Comparison of ENCODE assay signal across 1 cellular context in genomic region chr5:140400730-140401361, GRCh38.
TF ChIP-seq lines count a peak whose summit lies in the region.

No MANE protein-coding gene starts in this region.

TF ChIP-seq in WTC11, 78 proteins besides CTCF, POLR2A, EP300 and RAD21 (continued from another document and continues in another):
- TF ChIP-seq E2F5 (CRISPR knock-in tag; IDR thresholded peaks at IDR 0.05) = 0 out of 2 replicates have a peak, but pooled peaks have one; percentile 55
- TF ChIP-seq ERG (CRISPR knock-in tag; IDR thresholded peaks at IDR 0.05) = no peak
- TF ChIP-seq NR2C2 (CRISPR knock-in tag; IDR thresholded peaks at IDR 0.05) = peak; percentile 59
- TF ChIP-seq ZBTB43 (CRISPR knock-in tag; IDR thresholded peaks at IDR 0.05) = peak; percentile 96
- TF ChIP-seq NFE2L1 (CRISPR knock-in tag; IDR thresholded peaks at IDR 0.05) = peak; percentile 95
- TF ChIP-seq ELF4 (CRISPR knock-in tag; IDR thresholded peaks at IDR 0.05; ENCODE audit: low read depth) = 0 out of 2 replicates have a peak, but pooled peaks have one; percentile 59
- peak; percentile 94 for TF ChIP-seq MYBL2 (CRISPR knock-in tag; IDR thresholded peaks at IDR 0.05)
- peak; percentile 67; the same call in 1 of the 2 replicates for TF ChIP-seq USF1 (CRISPR knock-in tag; IDR thresholded peaks at IDR 0.05)
- peak; percentile 92; the same call in 1 of the 2 replicates for TF ChIP-seq TP53 (CRISPR knock-in tag; IDR thresholded peaks at IDR 0.05)
- no peak for TF ChIP-seq ZMAT4 (CRISPR knock-in tag; IDR thresholded peaks at IDR 0.05)
- TF ChIP-seq ZBTB21 (CRISPR knock-in tag; IDR thresholded peaks at IDR 0.05; ENCODE audit: borderline replicate concordance) = peak; percentile 84; the same call in 1 of the 2 replicates
- peak; percentile 68; the same call in 1 of the 2 replicates for TF ChIP-seq ATF2 (CRISPR knock-in tag; IDR thresholded peaks at IDR 0.05; ENCODE audit: borderline replicate concordance, low read depth)
- peak; percentile 99 for TF ChIP-seq ARID4B (CRISPR knock-in tag; IDR thresholded peaks at IDR 0.05; ENCODE audit: borderline replicate concordance)
- TF ChIP-seq ZNF512 (CRISPR knock-in tag; IDR thresholded peaks at IDR 0.05; ENCODE audit: borderline replicate concordance) = 0 out of 2 replicates have a peak, but pooled peaks have one; percentile 58
- peak; percentile 90 for TF ChIP-seq ZNF121 (CRISPR knock-in tag; IDR thresholded peaks at IDR 0.05)
- peak; percentile 97 for TF ChIP-seq TCF7 (CRISPR knock-in tag; IDR thresholded peaks at IDR 0.05; ENCODE audit: low read depth)
- TF ChIP-seq IRF2 (CRISPR knock-in tag; IDR thresholded peaks at IDR 0.05; ENCODE audit: borderline replicate concordance, low read depth) = peak; percentile 61; the same call in 1 of the 2 replicates
- TF ChIP-seq ZNF281 (CRISPR knock-in tag; IDR thresholded peaks at IDR 0.05) = peak; percentile 85; the same call in 1 of the 2 replicates
- TF ChIP-seq FOXP1 (CRISPR knock-in tag; IDR thresholded peaks at IDR 0.05; ENCODE audit: borderline replicate concordance) = peak; percentile 98
- TF ChIP-seq USF2 (CRISPR knock-in tag; IDR thresholded peaks at IDR 0.05) = no peak
- peak; percentile 86 for TF ChIP-seq MAX (CRISPR knock-in tag; IDR thresholded peaks at IDR 0.05)
- peak; percentile 84 for TF ChIP-seq E2F4 (CRISPR knock-in tag; IDR thresholded peaks at IDR 0.05; ENCODE audit: borderline replicate concordance, low read depth)
- peak; percentile 82; the same call in 1 of the 2 replicates for TF ChIP-seq E2F1 (CRISPR knock-in tag; IDR thresholded peaks at IDR 0.05)
- peak; percentile 95 for TF ChIP-seq FOXK1 (CRISPR knock-in tag; IDR thresholded peaks at IDR 0.05)
- peak; percentile 96 for TF ChIP-seq IRF1 (CRISPR knock-in tag; IDR thresholded peaks at IDR 0.05)
- TF ChIP-seq CBFB (CRISPR knock-in tag; IDR thresholded peaks at IDR 0.05; ENCODE audit: low read depth) = peak; percentile 86; the same call in 1 of the 2 replicates
- peak; percentile 85; the same call in 1 of the 2 replicates for TF ChIP-seq ESRRA (CRISPR knock-in tag; IDR thresholded peaks at IDR 0.05; ENCODE audit: borderline replicate concordance)
- TF ChIP-seq HMGXB4 (CRISPR knock-in tag; IDR thresholded peaks at IDR 0.05) = no peak
- TF ChIP-seq SMAD3 (CRISPR knock-in tag; IDR thresholded peaks at IDR 0.05; ENCODE audit: borderline replicate concordance) = peak; percentile 76; the same call in 1 of the 2 replicates
- TF ChIP-seq ETV6 (CRISPR knock-in tag; IDR thresholded peaks at IDR 0.05) = peak; percentile 92
